7 cellular contexts compared by ENCODE assay signal in the genomic region with DNA sequence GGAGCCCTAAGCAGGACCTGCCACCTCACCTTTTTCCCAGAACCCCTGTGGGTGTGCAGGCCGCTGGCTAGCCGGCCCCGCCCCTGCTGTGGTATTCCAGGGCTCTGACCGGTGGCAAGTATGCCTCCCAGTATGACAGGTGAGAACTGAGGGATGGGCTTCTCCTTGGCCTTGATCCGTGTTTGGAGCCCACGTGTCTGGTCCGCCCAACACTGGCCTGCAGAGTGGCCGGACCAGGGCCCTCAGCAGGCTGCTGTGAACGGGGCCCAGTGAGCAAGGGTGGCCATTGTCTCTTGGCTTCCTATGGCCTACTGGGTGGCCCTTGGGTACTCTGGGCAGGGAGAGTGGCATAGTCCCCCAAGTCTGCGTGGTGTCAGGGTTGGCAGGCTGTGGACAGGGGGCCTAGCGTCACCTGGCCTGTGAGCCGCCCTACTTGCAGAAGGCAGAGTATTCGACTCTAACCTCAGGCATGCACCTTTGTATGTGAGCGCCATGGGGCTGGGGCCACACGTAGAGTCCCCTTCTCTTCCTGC. TPM values are rescaled to one million over a fixed set of nuclear protein-coding genes. Genes with fewer than 3 reads are reported as not detected.
DNase-seq lines count a peak whose midpoint lies in the region; ATAC-seq lines count a peak whose summit lies in the region.

No MANE protein-coding gene starts in this region.

- H3K36me3 Mint-ChIP-seq in activated CD4-positive, alpha-beta memory T cell treated with anti-CD3 and anti-CD28 coated beads, Interleukin-2, amount 10 ng/mL, durations not matched to agents 7 days and 5 days (ENCODE audit: low read depth): peaks cover 31% of the 10 kb centered on the region

- POLR2A ChIA-PET in activated CD4-positive, alpha-beta memory T cell treated with anti-CD3 and anti-CD28 coated beads, Interleukin-2, amount 10 ng/mL, durations not matched to agents 7 days and 5 days (lab: Charles Lee): interaction anchor here (1.2 to 2.1 kb wide), 3 partner anchors 8 to 16 kb away, joined by 3 to 19 read pairs (median 8); partner anchors contain the start of gene CAPN10

- H3K9me3 Mint-ChIP-seq in activated CD4-positive, alpha-beta memory T cell treated with anti-CD3 and anti-CD28 coated beads, Interleukin-2, amount 10 ng/mL, durations not matched to agents 7 days and 5 days: no peaks in the 10 kb centered on the region

- intact Hi-C loops in left cardiac atrium (cut with DNase I): no loop called here

- CTCF ChIA-PET in activated CD4-positive, alpha-beta memory T cell treated with anti-CD3 and anti-CD28 coated beads, Interleukin-2, amount 10 ng/mL, durations not matched to agents 7 days and 5 days (lab: Charles Lee): interaction anchor here (2.1 kb wide), 1 partner anchor 10 kb away, joined by 17 read pairs; no protein-coding TSS in a partner anchor

- DNase-seq in HT-29 (ENCODE audit: low spot score): peak; percentile 27
- no peak for DNase-seq in activated CD4-positive, alpha-beta memory T cell treated with anti-CD3 and anti-CD28 coated beads, Interleukin-2, amount 10 ng/mL, durations not matched to agents 7 days and 5 days
- peak; percentile 18 for DNase-seq in left cardiac atrium
- DNase-seq in stimulated activated naive CD8-positive, alpha-beta T cell treated with anti-CD3 and anti-CD28 coated beads, Interleukin-15, Interleukin-2, amounts not matched to agents 100 U/mL and 50 U/mL, for 24 hours: peak; percentile 5
- DNase-seq in iPS-NIHi7 (ENCODE audit: extremely low spot score): no peak

- peak overlapping the region; percentile 79 for H3K27ac Mint-ChIP-seq in activated CD4-positive, alpha-beta memory T cell treated with anti-CD3 and anti-CD28 coated beads, Interleukin-2, amount 10 ng/mL, durations not matched to agents 7 days and 5 days

- H3K27me3 Mint-ChIP-seq in activated CD4-positive, alpha-beta memory T cell treated with anti-CD3 and anti-CD28 coated beads, Interleukin-2, amount 10 ng/mL, durations not matched to agents 7 days and 5 days: no peaks in the 10 kb centered on the region

- H3K4me1 Mint-ChIP-seq in activated CD4-positive, alpha-beta memory T cell treated with anti-CD3 and anti-CD28 coated beads, Interleukin-2, amount 10 ng/mL, durations not matched to agents 7 days and 5 days: peaks cover 43% of the 10 kb centered on the region

- H3K4me3 Mint-ChIP-seq in activated CD4-positive, alpha-beta memory T cell treated with anti-CD3 and anti-CD28 coated beads, Interleukin-2, amount 10 ng/mL, durations not matched to agents 7 days and 5 days: peak overlapping the region; percentile 90

- no peak for ATAC-seq in left cardiac atrium
- no peak for ATAC-seq in stimulated activated naive CD8-positive, alpha-beta T cell treated with anti-CD3 and anti-CD28 coated beads, Interleukin-15, Interleukin-2, amounts not matched to agents 100 U/mL and 50 U/mL, for 24 hours
- ATAC-seq in GM21360 (IDR thresholded peaks at IDR 0.05; ENCODE audit: unreplicated experiment): no peak
- no peak for ATAC-seq in HG02852 (IDR thresholded peaks at IDR 0.05; ENCODE audit: unreplicated experiment)

RNA-seq across cellular contexts. Expression of gene RNPEPL1, which starts 1.8 kb away (rescaled TPM):
- total RNA-seq in HT-29 (2014; rRNA removed; shearing (Covaris generic)): 57.9 and 74.9 TPM in 2 replicates
- total RNA-seq in activated CD4-positive, alpha-beta memory T cell treated with anti-CD3 and anti-CD28 coated beads, Interleukin-2, amount 10 ng/mL, durations not matched to agents 7 days and 5 days: 100 to 1,000 TPM; 135 to 144 TPM
- 10 to 100 TPM; 47.3 to 67.6 TPM for total RNA-seq in left cardiac atrium

RNA-seq across cellular contexts. Expression of gene DUSP28, which starts 9.9 kb away (rescaled TPM):
- 10.0 and 10.4 TPM in 2 replicates for total RNA-seq in HT-29 (2014; rRNA removed; shearing (Covaris generic))
- total RNA-seq in activated CD4-positive, alpha-beta memory T cell treated with anti-CD3 and anti-CD28 coated beads, Interleukin-2, amount 10 ng/mL, durations not matched to agents 7 days and 5 days: 1 to 10 TPM; 7.9 to 9.3 TPM
- 1 to 10 TPM; 8.1 to 8.2 TPM for total RNA-seq in left cardiac atrium

RNA-seq across cellular contexts. Expression of gene ANKMY1, which starts 12.3 kb away (rescaled TPM):
- total RNA-seq in HT-29 (2014; rRNA removed; shearing (Covaris generic)): 26.5 and 29.5 TPM in 2 replicates
- total RNA-seq in activated CD4-positive, alpha-beta memory T cell treated with anti-CD3 and anti-CD28 coated beads, Interleukin-2, amount 10 ng/mL, durations not matched to agents 7 days and 5 days: 10 to 100 TPM; 28.2 to 31.5 TPM
- 1 to 10 TPM; 4.9 to 8.1 TPM for total RNA-seq in left cardiac atrium

RNA-seq across cellular contexts. Expression of gene CAPN10, which starts 16.5 kb away (rescaled TPM):
- total RNA-seq in HT-29 (2014; rRNA removed; shearing (Covaris generic)): 88.3 and 90.2 TPM in 2 replicates
- total RNA-seq in activated CD4-positive, alpha-beta memory T cell treated with anti-CD3 and anti-CD28 coated beads, Interleukin-2, amount 10 ng/mL, durations not matched to agents 7 days and 5 days: 10 to 100 TPM; 52.3 to 53.1 TPM
- total RNA-seq in left cardiac atrium: 10 to 100 TPM; 17.9 to 26.6 TPM

RNA-seq across cellular contexts. Expression of gene GPR35, which starts 55.2 kb away (rescaled TPM):
- total RNA-seq in HT-29 (2014; rRNA removed; shearing (Covaris generic)): 176 and 180 TPM in 2 replicates
- 1 to 10 TPM; 5.2 to 5.7 TPM for total RNA-seq in activated CD4-positive, alpha-beta memory T cell treated with anti-CD3 and anti-CD28 coated beads, Interleukin-2, amount 10 ng/mL, durations not matched to agents 7 days and 5 days
- 1 to 10 TPM; 1.1 to 1.3 TPM for total RNA-seq in left cardiac atrium

Comparison
In these comparisons a context has a peak if more than half of its experiments do, and no peak if none do; other contexts are left out.
1. DNase-seq: peak in HT-29 (single experiment), left cardiac atrium (single experiment) and stimulated activated naive CD8-positive, alpha-beta T cell treated with anti-CD3 and anti-CD28 coated beads, Interleukin-15, Interleukin-2, amounts not matched to agents 100 U/mL and 50 U/mL, for 24 hours (single experiment); none in activated CD4-positive, alpha-beta memory T cell treated with anti-CD3 and anti-CD28 coated beads, Interleukin-2, amount 10 ng/mL, durations not matched to agents 7 days and 5 days (single experiment) and iPS-NIHi7 (single experiment).